In genomic region chr22:21755855-21756284, GRCh38 we compare ENCODE assay signal across 10 cellular contexts. TPM values are rescaled to one million over a fixed set of nuclear protein-coding genes. Genes with fewer than 3 reads are reported as not detected.
DNase-seq lines count a peak whose midpoint lies in the region; ATAC-seq and TF ChIP-seq lines count a peak whose summit lies in the region.
"Had no signal": no experiment of that assay in that cellular context is flagged by ENCODE, and none has a peak within 500 bp of the region (broad histone marks: within the 10 kb centered on the region; RNA-seq: fewer than 3 reads in every experiment).

No MANE protein-coding gene starts in this region.

- DNase-seq in CD8-positive, alpha-beta T cell: no peak
- peak; percentile 40 for DNase-seq in HPDE6-E6E7 (ENCODE audit: extremely low spot score)
- peak; percentile 74 for DNase-seq in astrocyte of the spinal cord (ENCODE audit: low read depth, low spot score)
- DNase-seq in lung (ENCODE audit: low spot score): no peak
- no peak for DNase-seq in DMS 273 treated with DMSO at 0.1 percent for 48 hours (lab: John Stamatoyannopoulos, UW)
- DNase-seq in SHP77 treated with DMSO at 0.1 percent for 48 hours (lab: John Stamatoyannopoulos, UW): no peak
- no peak for DNase-seq in trophoblast cell
- no peak for DNase-seq in globus pallidus (ENCODE audit: low spot score)
- DNase-seq: activated CD4-positive, alpha-beta T cell treated with anti-CD3 and anti-CD28 coated beads, Interleukin-2, amount 10 ng/mL, durations not matched to agents 7 days and 5 days; NCI-H446 treated with DMSO at 0.1 percent for 48 hours had no signal

- H3K9ac ChIP-seq in trophoblast cell (ENCODE audit: low read length): no peak overlapping the region

- no peak for TF ChIP-seq CTCF in CD8-positive, alpha-beta T cell (IDR thresholded peaks at IDR 0.05)
- TF ChIP-seq CTCF in astrocyte of the spinal cord (IDR thresholded peaks at IDR 0.05; ENCODE audit: low read depth, low read length) (no peak), lung (IDR thresholded peaks at IDR 0.05; ENCODE audit: control extremely low read depth, extremely low read depth) (no peak)

- H3K23ac ChIP-seq in trophoblast cell (ENCODE audit: low read length): no peak overlapping the region

- no peak overlapping the region for H3K4me3 Mint-ChIP-seq in CD8-positive, alpha-beta T cell
- H3K4me3 Mint-ChIP-seq: activated CD4-positive, alpha-beta T cell treated with anti-CD3 and anti-CD28 coated beads, Interleukin-2, amount 10 ng/mL, durations not matched to agents 7 days and 5 days had no signal

- H3K36me3 ChIP-seq in CD8-positive, alpha-beta T cell (ENCODE audit: insufficient read depth, low read length): no peaks in the 10 kb centered on the region
- H3K36me3 ChIP-seq in lung (ENCODE audit: control insufficient read depth in 2 of 2, insufficient read depth in 2 of 2, low read length in 2 of 2): peaks cover 0 to 7% of the 10 kb centered on the region in 2 donors
- peaks cover 17 to 26% of the 10 kb centered on the region in 2 experiments for H3K36me3 ChIP-seq in trophoblast cell (ENCODE audit: control insufficient read depth in 1 of 2, insufficient read depth in 2 of 2, low read length in 2 of 2)

- CTCF ChIA-PET in CD8-positive, alpha-beta T cell (lab: Charles Lee): no interaction called here

- WGBS in lung, 2 donors: 42 to 67% methylated on average over 5 of the region's 5 CpGs
- WGBS in trophoblast cell (ENCODE audit: extremely low coverage, insufficient coverage, insufficient read length): no CpG with 5 or more reads among the region's 5 CpGs

- no peak overlapping the region for H3K4me2 ChIP-seq in trophoblast cell (ENCODE audit: low read length)

- intact Hi-C loops in CD8-positive, alpha-beta T cell (cut with DNase I, micrococcal nuclease): no loop called here

- no peak overlapping the region for H4K91ac ChIP-seq in trophoblast cell (ENCODE audit: low read depth, low read length)

- H3K79me1 ChIP-seq in trophoblast cell (ENCODE audit: low read length): no peaks in the 10 kb centered on the region

- no peak for ATAC-seq in CD8-positive, alpha-beta T cell
- peak; percentile 50 for ATAC-seq in lung (ENCODE audit: insufficient read depth, low FRiP score)

- in situ Hi-C loops in astrocyte of the spinal cord (cut with HindIII; ENCODE audit: low sequenced_read_pairs): no loop called here

- H3K27ac ChIP-seq in CD8-positive, alpha-beta T cell (ENCODE audit: low read depth, low read length): no peak overlapping the region
- no peak overlapping the region for H3K27ac ChIP-seq in lung (ENCODE audit: low read depth in 1 of 2, low read length in 1 of 2)
- no peak overlapping the region for H3K27ac ChIP-seq in trophoblast cell (ENCODE audit: low read depth, low read length)

- H3K4me1 Mint-ChIP-seq in CD8-positive, alpha-beta T cell (ENCODE audit: low read depth): peaks cover 12% of the 10 kb centered on the region

- no peaks in the 10 kb centered on the region for H3K4me1 ChIP-seq in CD8-positive, alpha-beta T cell (ENCODE audit: insufficient read depth, low read length)
- H3K4me1 ChIP-seq in lung (ENCODE audit: control insufficient read depth in 2 of 2, insufficient read depth in 2 of 2, low read length in 2 of 2) (peaks cover 0 to 2% of the 10 kb centered on the region in 2 donors), trophoblast cell (ENCODE audit: control insufficient read depth in 1 of 2, insufficient read depth in 2 of 2, low read length in 2 of 2) (peaks cover 0 to 2% of the 10 kb centered on the region in 2 experiments)

- no peaks in the 10 kb centered on the region for H3K27me3 Mint-ChIP-seq in CD8-positive, alpha-beta T cell (ENCODE audit: low read depth)
- H3K27me3 Mint-ChIP-seq: activated CD4-positive, alpha-beta T cell treated with anti-CD3 and anti-CD28 coated beads, Interleukin-2, amount 10 ng/mL, durations not matched to agents 7 days and 5 days had no signal

- POLR2A ChIA-PET in CD8-positive, alpha-beta T cell (lab: Charles Lee): no interaction called here

- H4K12ac ChIP-seq in trophoblast cell (ENCODE audit: low read depth, low read length): no peak overlapping the region

- H3K14ac ChIP-seq in trophoblast cell (ENCODE audit: low read length): no peak overlapping the region

- no peaks in the 10 kb centered on the region for H3K9me3 Mint-ChIP-seq in CD8-positive, alpha-beta T cell
- H3K9me3 Mint-ChIP-seq: activated CD4-positive, alpha-beta T cell treated with anti-CD3 and anti-CD28 coated beads, Interleukin-2, amount 10 ng/mL, durations not matched to agents 7 days and 5 days had no signal

- no peak overlapping the region for H2BK120ac ChIP-seq in trophoblast cell (ENCODE audit: insufficient read depth, low read length, poor library complexity)

- no peak overlapping the region for H4K8ac ChIP-seq in trophoblast cell (ENCODE audit: low read depth, low read length)

- H2BK12ac ChIP-seq in trophoblast cell (ENCODE audit: low read length): no peak overlapping the region

- H2AK5ac ChIP-seq in trophoblast cell (ENCODE audit: low read length): no peak overlapping the region

- H2BK5ac ChIP-seq in trophoblast cell (ENCODE audit: low read depth, low read length, poor library complexity): no peak overlapping the region

- no peak overlapping the region for H3K4ac ChIP-seq in trophoblast cell (ENCODE audit: low read depth, low read length)

- H2AFZ ChIP-seq in trophoblast cell (ENCODE audit: insufficient read depth, low read length, poor library complexity): no peak overlapping the region

- peak overlapping the region; percentile 37 for H3K27ac Mint-ChIP-seq in CD8-positive, alpha-beta T cell
- H3K27ac Mint-ChIP-seq: activated CD4-positive, alpha-beta T cell treated with anti-CD3 and anti-CD28 coated beads, Interleukin-2, amount 10 ng/mL, durations not matched to agents 7 days and 5 days had no signal

- H3K36me3 Mint-ChIP-seq in CD8-positive, alpha-beta T cell: peaks cover 47% of the 10 kb centered on the region

- H3K79me2 ChIP-seq in trophoblast cell (ENCODE audit: control insufficient read depth, insufficient read depth, low read length, poor library complexity): no peaks in the 10 kb centered on the region

- H3K18ac ChIP-seq in trophoblast cell (ENCODE audit: low read length): no peak overlapping the region

- no peaks in the 10 kb centered on the region for H3K9me3 ChIP-seq in CD8-positive, alpha-beta T cell (ENCODE audit: low read length)
- H3K9me3 ChIP-seq in lung (ENCODE audit: control insufficient read depth in 2 of 2, insufficient read depth in 1 of 2, low read length in 1 of 2) (no peaks in the 10 kb centered on the region), trophoblast cell (ENCODE audit: insufficient read depth, low read depth, low read length) (no peaks in the 10 kb centered on the region)

- H3K4me3 ChIP-seq in CD8-positive, alpha-beta T cell (ENCODE audit: low read depth, low read length): no peak overlapping the region
- no peak overlapping the region for H3K4me3 ChIP-seq in astrocyte of the spinal cord (ENCODE audit: low read depth, low read length)
- no peak overlapping the region for H3K4me3 ChIP-seq in lung
- no peak overlapping the region for H3K4me3 ChIP-seq in trophoblast cell (ENCODE audit: low read depth, low read length)

- no peaks in the 10 kb centered on the region for H3K27me3 ChIP-seq in CD8-positive, alpha-beta T cell (ENCODE audit: insufficient read depth, low read length)
- no peaks in the 10 kb centered on the region for H3K27me3 ChIP-seq in lung (ENCODE audit: control insufficient read depth, insufficient read depth)
- no peaks in the 10 kb centered on the region for H3K27me3 ChIP-seq in trophoblast cell (ENCODE audit: insufficient read depth, low read length)

RNA-seq across cellular contexts. Expression of gene YPEL1, which starts 20.3 kb away (rescaled TPM):
- 1 to 10 TPM; 3.2 to 3.3 TPM for total RNA-seq in CD8-positive, alpha-beta T cell
- total RNA-seq in lung: 10 to 100 TPM in 1 of 2 donors, 1 to 10 TPM in 1; 4.0 to 15.1 TPM
- 1 to 10 TPM; 1.6 to 3.0 TPM for polyA plus RNA-seq in lung
- polyA plus RNA-seq in trophoblast cell (2013): 1.7 and 2.4 TPM in 2 replicates

Comparison
In these comparisons a context has a peak if more than half of its experiments do, and no peak if none do; other contexts are left out.
1. DNase-seq: peak in HPDE6-E6E7 (single experiment) and astrocyte of the spinal cord (single experiment); none in CD8-positive, alpha-beta T cell (0 of 7), lung (single experiment), DMS 273 treated with DMSO at 0.1 percent for 48 hours (single experiment), SHP77 treated with DMSO at 0.1 percent for 48 hours (single experiment), trophoblast cell (0 of 2) and globus pallidus (single experiment).